In genomic region chrX:123219916-123220315, GRCh38 we compare ENCODE assay signal across 1 cellular context.
TF ChIP-seq lines count a peak whose summit lies in the region.

No MANE protein-coding gene starts in this region.

TF ChIP-seq in GM12878, 131 proteins besides CTCF, POLR2A, EP300 and RAD21:
- TF ChIP-seq SP1 (IDR thresholded peaks at IDR 0.05; ENCODE audit: low read depth, low read length) = no peak
- no peak for TF ChIP-seq CREM (IDR thresholded peaks at IDR 0.05; ENCODE audit: low read depth)
- TF ChIP-seq MEF2B (IDR thresholded peaks at IDR 0.05; ENCODE audit: partially characterized antibody, poor library complexity, severe bottlenecking) = peak; percentile 79
- TF ChIP-seq NBN (IDR thresholded peaks at IDR 0.05) = no peak
- no peak for TF ChIP-seq PML (IDR thresholded peaks at IDR 0.05; ENCODE audit: low read length)
